ENCODE assay signal across 1 cellular context in the genomic region with DNA sequence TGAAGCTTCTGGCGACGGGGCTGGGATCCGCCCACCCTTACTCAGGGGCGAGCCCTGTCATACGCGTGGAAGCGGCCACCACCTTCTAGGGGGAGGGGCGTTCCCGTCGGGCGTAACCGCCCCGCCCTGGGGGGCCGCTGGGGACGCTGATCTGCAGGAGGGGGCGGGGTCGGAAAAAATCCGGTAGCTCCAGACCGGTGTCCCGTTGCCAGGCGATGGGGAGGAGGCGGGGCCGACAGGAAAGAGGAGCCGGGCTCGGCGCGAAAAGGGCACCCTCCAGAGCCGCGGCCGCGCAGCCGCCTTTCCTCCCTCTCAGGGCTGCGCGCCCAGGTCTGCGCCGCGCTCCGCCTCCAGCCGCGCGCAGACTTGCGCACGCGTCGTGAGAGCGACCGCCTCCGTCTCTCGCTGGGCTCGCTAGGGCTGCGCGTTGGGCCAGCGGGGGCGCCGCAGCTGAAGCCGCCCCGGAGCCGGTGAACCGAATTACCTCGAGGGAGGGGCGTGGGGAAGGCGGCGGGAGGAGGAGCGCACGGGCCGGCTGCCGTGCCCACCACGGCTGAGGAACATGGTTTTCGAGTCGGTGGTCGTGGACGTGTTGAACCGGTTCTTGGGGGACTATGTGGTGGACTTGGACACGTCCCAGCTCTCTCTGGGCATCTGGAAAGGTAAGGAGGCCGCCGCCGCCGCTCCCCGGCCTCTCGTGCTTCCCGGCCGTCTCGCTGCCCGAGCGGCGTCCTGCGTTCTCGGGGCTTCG.
TF ChIP-seq lines count a peak whose summit lies in the region.

VPS13A (plus strand) TSS at position 392 of the 751 bp plus-strand sequence; CDS start at position 563, 171 bp downstream.

TF ChIP-seq in HepG2, 621 proteins besides CTCF, POLR2A, EP300 and RAD21 (continued from another document and continues in another):
- no peak for TF ChIP-seq ELF4 (CRISPR knock-in tag; IDR thresholded peaks at IDR 0.05; ENCODE audit: borderline replicate concordance)
- no peak for TF ChIP-seq ZNF713 (CRISPR knock-in tag; IDR thresholded peaks at IDR 0.05)
- TF ChIP-seq JUN (CRISPR knock-in tag; IDR thresholded peaks at IDR 0.05) = no peak
- TF ChIP-seq TCF7 (IDR thresholded peaks at IDR 0.05; ENCODE audit: low read depth) = no peak
- no peak for TF ChIP-seq SETDB1 (CRISPR knock-in tag; IDR thresholded peaks at IDR 0.05; ENCODE audit: borderline replicate concordance)
- TF ChIP-seq GFI1 (CRISPR knock-in tag; IDR thresholded peaks at IDR 0.05; ENCODE audit: borderline replicate concordance) = peak; percentile 56; the same call in 1 of the 2 replicates
- TF ChIP-seq, protein P1, sequence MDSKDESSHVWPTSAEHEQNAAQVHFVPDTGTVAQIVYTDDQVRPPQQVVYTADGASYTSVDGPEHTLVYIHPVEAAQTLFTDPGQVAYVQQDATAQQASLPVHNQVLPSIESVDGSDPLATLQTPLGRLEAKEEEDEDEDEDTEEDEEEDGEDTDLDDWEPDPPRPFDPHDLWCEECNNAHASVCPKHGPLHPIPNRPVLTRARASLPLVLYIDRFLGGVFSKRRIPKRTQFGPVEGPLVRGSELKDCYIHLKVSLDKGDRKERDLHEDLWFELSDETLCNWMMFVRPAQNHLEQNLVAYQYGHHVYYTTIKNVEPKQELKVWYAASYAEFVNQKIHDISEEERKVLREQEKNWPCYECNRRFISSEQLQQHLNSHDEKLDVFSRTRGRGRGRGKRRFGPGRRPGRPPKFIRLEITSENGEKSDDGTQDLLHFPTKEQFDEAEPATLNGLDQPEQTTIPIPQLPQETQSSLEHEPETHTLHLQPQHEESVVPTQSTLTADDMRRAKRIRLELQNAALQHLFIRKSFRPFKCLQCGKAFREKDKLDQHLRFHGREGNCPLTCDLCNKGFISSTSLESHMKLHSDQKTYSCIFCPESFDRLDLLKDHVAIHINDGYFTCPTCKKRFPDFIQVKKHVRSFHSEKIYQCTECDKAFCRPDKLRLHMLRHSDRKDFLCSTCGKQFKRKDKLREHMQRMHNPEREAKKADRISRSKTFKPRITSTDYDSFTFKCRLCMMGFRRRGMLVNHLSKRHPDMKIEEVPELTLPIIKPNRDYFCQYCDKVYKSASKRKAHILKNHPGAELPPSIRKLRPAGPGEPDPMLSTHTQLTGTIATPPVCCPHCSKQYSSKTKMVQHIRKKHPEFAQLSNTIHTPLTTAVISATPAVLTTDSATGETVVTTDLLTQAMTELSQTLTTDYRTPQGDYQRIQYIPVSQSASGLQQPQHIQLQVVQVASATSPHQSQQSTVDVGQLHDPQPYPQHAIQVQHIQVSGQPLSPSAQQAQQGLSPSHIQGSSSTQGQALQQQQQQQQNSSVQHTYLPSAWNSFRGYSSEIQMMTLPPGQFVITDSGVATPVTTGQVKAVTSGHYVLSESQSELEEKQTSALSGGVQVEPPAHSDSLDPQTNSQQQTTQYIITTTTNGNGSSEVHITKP (CRISPR knock-in tag; IDR thresholded peaks at IDR 0.05; ENCODE audit: low read depth) = peak; percentile 60; the same call in 1 of the 2 replicates
- no peak for TF ChIP-seq ISX (CRISPR knock-in tag; conservative IDR thresholded peaks at IDR 0.05)
- 0 out of 2 replicates have a peak, but pooled peaks have one; percentile 40 for TF ChIP-seq ZNF546 (CRISPR knock-in tag; conservative IDR thresholded peaks at IDR 0.05)
- TF ChIP-seq, protein P2, sequence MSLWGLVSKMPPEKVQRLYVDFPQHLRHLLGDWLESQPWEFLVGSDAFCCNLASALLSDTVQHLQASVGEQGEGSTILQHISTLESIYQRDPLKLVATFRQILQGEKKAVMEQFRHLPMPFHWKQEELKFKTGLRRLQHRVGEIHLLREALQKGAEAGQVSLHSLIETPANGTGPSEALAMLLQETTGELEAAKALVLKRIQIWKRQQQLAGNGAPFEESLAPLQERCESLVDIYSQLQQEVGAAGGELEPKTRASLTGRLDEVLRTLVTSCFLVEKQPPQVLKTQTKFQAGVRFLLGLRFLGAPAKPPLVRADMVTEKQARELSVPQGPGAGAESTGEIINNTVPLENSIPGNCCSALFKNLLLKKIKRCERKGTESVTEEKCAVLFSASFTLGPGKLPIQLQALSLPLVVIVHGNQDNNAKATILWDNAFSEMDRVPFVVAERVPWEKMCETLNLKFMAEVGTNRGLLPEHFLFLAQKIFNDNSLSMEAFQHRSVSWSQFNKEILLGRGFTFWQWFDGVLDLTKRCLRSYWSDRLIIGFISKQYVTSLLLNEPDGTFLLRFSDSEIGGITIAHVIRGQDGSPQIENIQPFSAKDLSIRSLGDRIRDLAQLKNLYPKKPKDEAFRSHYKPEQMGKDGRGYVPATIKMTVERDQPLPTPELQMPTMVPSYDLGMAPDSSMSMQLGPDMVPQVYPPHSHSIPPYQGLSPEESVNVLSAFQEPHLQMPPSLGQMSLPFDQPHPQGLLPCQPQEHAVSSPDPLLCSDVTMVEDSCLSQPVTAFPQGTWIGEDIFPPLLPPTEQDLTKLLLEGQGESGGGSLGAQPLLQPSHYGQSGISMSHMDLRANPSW (CRISPR knock-in tag; IDR thresholded peaks at IDR 0.05; ENCODE audit: borderline replicate concordance) = no peak; the same call in 1 of the 2 replicates
- TF ChIP-seq ZNF263 (CRISPR knock-in tag; IDR thresholded peaks at IDR 0.05) = no peak
- no peak for TF ChIP-seq ZSCAN30 (CRISPR knock-in tag; IDR thresholded peaks at IDR 0.05)
- no peak for TF ChIP-seq ARNTL (CRISPR knock-in tag; IDR thresholded peaks at IDR 0.05)
- TF ChIP-seq, protein P3, sequence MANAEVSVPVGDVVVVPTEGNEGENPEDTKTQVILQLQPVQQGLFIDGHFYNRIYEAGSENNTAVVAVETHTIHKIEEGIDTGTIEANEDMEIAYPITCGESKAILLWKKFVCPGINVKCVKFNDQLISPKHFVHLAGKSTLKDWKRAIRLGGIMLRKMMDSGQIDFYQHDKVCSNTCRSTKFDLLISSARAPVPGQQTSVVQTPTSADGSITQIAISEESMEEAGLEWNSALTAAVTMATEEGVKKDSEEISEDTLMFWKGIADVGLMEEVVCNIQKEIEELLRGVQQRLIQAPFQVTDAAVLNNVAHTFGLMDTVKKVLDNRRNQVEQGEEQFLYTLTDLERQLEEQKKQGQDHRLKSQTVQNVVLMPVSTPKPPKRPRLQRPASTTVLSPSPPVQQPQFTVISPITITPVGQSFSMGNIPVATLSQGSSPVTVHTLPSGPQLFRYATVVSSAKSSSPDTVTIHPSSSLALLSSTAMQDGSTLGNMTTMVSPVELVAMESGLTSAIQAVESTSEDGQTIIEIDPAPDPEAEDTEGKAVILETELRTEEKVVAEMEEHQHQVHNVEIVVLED (CRISPR knock-in tag; IDR thresholded peaks at IDR 0.05; ENCODE audit: borderline replicate concordance) = peak; percentile 67; the same call in 1 of the 2 replicates
- TF ChIP-seq MXD1 (CRISPR knock-in tag; IDR thresholded peaks at IDR 0.05) = no peak; the same call in 1 of the 2 replicates
- TF ChIP-seq IRX3 (CRISPR knock-in tag; IDR thresholded peaks at IDR 0.05; ENCODE audit: borderline replicate concordance, low read depth) = no peak; the same call in 1 of the 2 replicates
- TF ChIP-seq, protein P4, sequence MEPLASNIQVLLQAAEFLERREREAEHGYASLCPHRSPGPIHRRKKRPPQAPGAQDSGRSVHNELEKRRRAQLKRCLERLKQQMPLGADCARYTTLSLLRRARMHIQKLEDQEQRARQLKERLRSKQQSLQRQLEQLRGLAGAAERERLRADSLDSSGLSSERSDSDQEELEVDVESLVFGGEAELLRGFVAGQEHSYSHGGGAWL (CRISPR knock-in tag; IDR thresholded peaks at IDR 0.05) = peak; percentile 15
- TF ChIP-seq ZNF552 (CRISPR knock-in tag; IDR thresholded peaks at IDR 0.05; ENCODE audit: borderline replicate concordance) = no peak
- TF ChIP-seq, protein P5, sequence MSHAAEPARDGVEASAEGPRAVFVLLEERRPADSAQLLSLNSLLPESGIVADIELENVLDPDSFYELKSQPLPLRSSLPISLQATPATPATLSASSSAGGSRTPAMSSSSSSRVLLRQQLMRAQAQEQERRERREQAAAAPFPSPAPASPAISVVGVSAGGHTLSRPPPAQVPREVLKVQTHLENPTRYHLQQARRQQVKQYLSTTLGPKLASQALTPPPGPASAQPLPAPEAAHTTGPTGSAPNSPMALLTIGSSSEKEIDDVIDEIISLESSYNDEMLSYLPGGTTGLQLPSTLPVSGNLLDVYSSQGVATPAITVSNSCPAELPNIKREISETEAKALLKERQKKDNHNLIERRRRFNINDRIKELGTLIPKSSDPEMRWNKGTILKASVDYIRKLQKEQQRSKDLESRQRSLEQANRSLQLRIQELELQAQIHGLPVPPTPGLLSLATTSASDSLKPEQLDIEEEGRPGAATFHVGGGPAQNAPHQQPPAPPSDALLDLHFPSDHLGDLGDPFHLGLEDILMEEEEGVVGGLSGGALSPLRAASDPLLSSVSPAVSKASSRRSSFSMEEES (CRISPR knock-in tag; IDR thresholded peaks at IDR 0.05) = 0 out of 2 replicates have a peak, but pooled peaks have one; percentile 4
- TF ChIP-seq ZNF557 (CRISPR knock-in tag; IDR thresholded peaks at IDR 0.05) = no peak; the same call in 1 of the 2 replicates
- TF ChIP-seq ZNF564 (CRISPR knock-in tag; IDR thresholded peaks at IDR 0.05) = no peak
- TF ChIP-seq ZNF430 (CRISPR knock-in tag; IDR thresholded peaks at IDR 0.05) = no peak
- TF ChIP-seq ZNF569 (CRISPR knock-in tag; IDR thresholded peaks at IDR 0.05; ENCODE audit: borderline replicate concordance) = no peak
- 0 out of 2 replicates have a peak, but pooled peaks have one; percentile 57 for TF ChIP-seq ZNF329 (CRISPR knock-in tag; IDR thresholded peaks at IDR 0.05; ENCODE audit: low read depth)
- TF ChIP-seq NR2F2 (IDR thresholded peaks at IDR 0.05; ENCODE audit: borderline replicate concordance, low read depth) = no peak
- TF ChIP-seq, protein P6, sequence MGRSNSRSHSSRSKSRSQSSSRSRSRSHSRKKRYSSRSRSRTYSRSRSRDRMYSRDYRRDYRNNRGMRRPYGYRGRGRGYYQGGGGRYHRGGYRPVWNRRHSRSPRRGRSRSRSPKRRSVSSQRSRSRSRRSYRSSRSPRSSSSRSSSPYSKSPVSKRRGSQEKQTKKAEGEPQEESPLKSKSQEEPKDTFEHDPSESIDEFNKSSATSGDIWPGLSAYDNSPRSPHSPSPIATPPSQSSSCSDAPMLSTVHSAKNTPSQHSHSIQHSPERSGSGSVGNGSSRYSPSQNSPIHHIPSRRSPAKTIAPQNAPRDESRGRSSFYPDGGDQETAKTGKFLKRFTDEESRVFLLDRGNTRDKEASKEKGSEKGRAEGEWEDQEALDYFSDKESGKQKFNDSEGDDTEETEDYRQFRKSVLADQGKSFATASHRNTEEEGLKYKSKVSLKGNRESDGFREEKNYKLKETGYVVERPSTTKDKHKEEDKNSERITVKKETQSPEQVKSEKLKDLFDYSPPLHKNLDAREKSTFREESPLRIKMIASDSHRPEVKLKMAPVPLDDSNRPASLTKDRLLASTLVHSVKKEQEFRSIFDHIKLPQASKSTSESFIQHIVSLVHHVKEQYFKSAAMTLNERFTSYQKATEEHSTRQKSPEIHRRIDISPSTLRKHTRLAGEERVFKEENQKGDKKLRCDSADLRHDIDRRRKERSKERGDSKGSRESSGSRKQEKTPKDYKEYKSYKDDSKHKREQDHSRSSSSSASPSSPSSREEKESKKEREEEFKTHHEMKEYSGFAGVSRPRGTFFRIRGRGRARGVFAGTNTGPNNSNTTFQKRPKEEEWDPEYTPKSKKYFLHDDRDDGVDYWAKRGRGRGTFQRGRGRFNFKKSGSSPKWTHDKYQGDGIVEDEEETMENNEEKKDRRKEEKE (IDR thresholded peaks at IDR 0.05) = no peak
- peak; percentile 82 for TF ChIP-seq RFX1 (IDR thresholded peaks at IDR 0.05)
- TF ChIP-seq FOXJ3 (CRISPR knock-in tag; IDR thresholded peaks at IDR 0.05; ENCODE audit: borderline replicate concordance) = no peak; the same call in 1 of the 2 replicates
- no peak for TF ChIP-seq MLXIP (CRISPR knock-in tag; IDR thresholded peaks at IDR 0.05; ENCODE audit: borderline replicate concordance)
- TF ChIP-seq FOXA1 (IDR thresholded peaks at IDR 0.05) = no peak
- TF ChIP-seq FOXA1 (CRISPR knock-in tag; IDR thresholded peaks at IDR 0.05) = no peak
- TF ChIP-seq, protein P7, sequence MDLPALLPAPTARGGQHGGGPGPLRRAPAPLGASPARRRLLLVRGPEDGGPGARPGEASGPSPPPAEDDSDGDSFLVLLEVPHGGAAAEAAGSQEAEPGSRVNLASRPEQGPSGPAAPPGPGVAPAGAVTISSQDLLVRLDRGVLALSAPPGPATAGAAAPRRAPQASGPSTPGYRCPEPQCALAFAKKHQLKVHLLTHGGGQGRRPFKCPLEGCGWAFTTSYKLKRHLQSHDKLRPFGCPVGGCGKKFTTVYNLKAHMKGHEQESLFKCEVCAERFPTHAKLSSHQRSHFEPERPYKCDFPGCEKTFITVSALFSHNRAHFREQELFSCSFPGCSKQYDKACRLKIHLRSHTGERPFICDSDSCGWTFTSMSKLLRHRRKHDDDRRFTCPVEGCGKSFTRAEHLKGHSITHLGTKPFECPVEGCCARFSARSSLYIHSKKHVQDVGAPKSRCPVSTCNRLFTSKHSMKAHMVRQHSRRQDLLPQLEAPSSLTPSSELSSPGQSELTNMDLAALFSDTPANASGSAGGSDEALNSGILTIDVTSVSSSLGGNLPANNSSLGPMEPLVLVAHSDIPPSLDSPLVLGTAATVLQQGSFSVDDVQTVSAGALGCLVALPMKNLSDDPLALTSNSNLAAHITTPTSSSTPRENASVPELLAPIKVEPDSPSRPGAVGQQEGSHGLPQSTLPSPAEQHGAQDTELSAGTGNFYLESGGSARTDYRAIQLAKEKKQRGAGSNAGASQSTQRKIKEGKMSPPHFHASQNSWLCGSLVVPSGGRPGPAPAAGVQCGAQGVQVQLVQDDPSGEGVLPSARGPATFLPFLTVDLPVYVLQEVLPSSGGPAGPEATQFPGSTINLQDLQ (CRISPR knock-in tag; IDR thresholded peaks at IDR 0.05) = no peak
- no peak for TF ChIP-seq NR2C2 (CRISPR knock-in tag; IDR thresholded peaks at IDR 0.05; ENCODE audit: borderline replicate concordance)
- no peak for TF ChIP-seq SRSF4 (IDR thresholded peaks at IDR 0.05; ENCODE audit: low read depth, low read length, poor library complexity, severe bottlenecking)
- no peak for TF ChIP-seq ZMYM3 (CRISPR knock-in tag; IDR thresholded peaks at IDR 0.05)
- TF ChIP-seq ZNF30 (CRISPR knock-in tag; IDR thresholded peaks at IDR 0.05) = no peak
